31 cellular contexts compared by ENCODE assay signal in the genomic region with DNA sequence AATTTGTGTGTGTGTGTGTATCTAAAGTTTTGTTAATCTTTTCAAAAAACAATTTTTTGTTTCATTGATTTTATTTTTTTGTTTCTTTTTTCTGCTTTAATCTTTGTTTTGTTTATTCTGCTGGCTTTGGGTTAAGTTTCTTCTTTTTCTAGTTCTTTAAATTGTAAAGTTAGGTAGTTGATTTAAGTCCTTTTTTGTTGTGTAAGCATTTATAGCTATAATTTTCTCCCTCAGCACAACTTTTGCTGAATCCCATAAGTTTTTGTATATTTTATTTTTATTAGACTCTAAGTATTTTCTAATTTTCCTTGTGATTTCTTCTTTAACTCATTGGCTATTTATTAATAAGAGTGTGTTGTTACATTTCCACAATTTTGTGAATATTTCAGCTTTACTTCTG. TPM values are rescaled to one million over a fixed set of nuclear protein-coding genes. Genes with fewer than 3 reads are reported as not detected.
A peak's percentile ranks its signal among the peaks of the same experiment; 100 is the strongest.
DNase-seq lines count a peak whose midpoint lies in the region; ATAC-seq, FAIRE-seq and TF ChIP-seq lines count a peak whose summit lies in the region.
"Had no signal": no experiment of that assay in that cellular context is flagged by ENCODE, and none has a peak within 500 bp of the region (broad histone marks: within the 10 kb centered on the region; RNA-seq: fewer than 3 reads in every experiment).

No MANE protein-coding gene starts in this region.

- FAIRE-seq in A204.1 (lab: Jason Lieb, UNC) = peak; percentile 14
- FAIRE-seq in A549 (lab: Jason Lieb, UNC) = no peak
- no peak for FAIRE-seq in K562 (lab: Jason Lieb, UNC)
- FAIRE-seq: GM12878, GM12892, GM18507, GM19239 had no signal

- DNase-seq in A549 (ENCODE audit: low read depth in 1 of 2, low spot score in 1 of 2) (no peak), K562 (ENCODE audit: extremely low read depth in 1 of 4, low spot score in 3 of 4) (no peak), nucleus accumbens (lab: John Stamatoyannopoulos, UW) (no peak)
- DNase-seq in effector CD8-positive, alpha-beta T cell (lab: John Stamatoyannopoulos, UW) = no peak
- DNase-seq: 8988T; ACHN; BE2C; C1 segment of cervical spinal cord; CD4-positive, alpha-beta memory T cell; CD4-positive, CD25-positive, alpha-beta regulatory T cell; CD8-positive, alpha-beta memory T cell; COR-L47; DMS 273 treated with DMSO at 0.1 percent for 48 hours; DMS153; DMS53; DMS79; DND-41; EL; GDM1 had no signal

- H4K20me1 ChIP-seq in K562 (replicated peaks; ENCODE audit: control insufficient read depth, insufficient read depth, low read length) = no peaks in the 10 kb centered on the region
- H4K20me1 ChIP-seq: BLaER1 had no signal

- no peak overlapping the region for H3K9ac ChIP-seq in K562 (ENCODE audit: insufficient read depth in 1 of 2, low read depth in 2 of 2, low read length in 2 of 2)
- H3K9ac ChIP-seq: BLaER1 had no signal

- H3K4me1 ChIP-seq in A549 (no peaks in the 10 kb centered on the region), K562 (replicated peaks in 1 of 2; ENCODE audit: control insufficient read depth in 2 of 2, insufficient read depth in 2 of 2, low read length in 2 of 2) (no peaks in the 10 kb centered on the region)
- H3K4me1 ChIP-seq: BE2C, BLaER1 had no signal

- H3K79me2 ChIP-seq in K562 (ENCODE audit: control insufficient read depth, insufficient read depth, low read length) = no peaks in the 10 kb centered on the region

- no peak overlapping the region for H3K27ac ChIP-seq in A549
- no peak overlapping the region for H3K27ac ChIP-seq in K562 (ENCODE audit: extremely low read depth, low read depth, low read length)
- H3K27ac ChIP-seq: BLaER1 had no signal

- TF ChIP-seq EP300 in A549 (IDR thresholded peaks at IDR 0.05) (no peak), K562 (IDR thresholded peaks at IDR 0.05; ENCODE audit: low read length) (no peak)

- no peaks in the 10 kb centered on the region for H3K36me3 ChIP-seq in K562 (ENCODE audit: control insufficient read depth, insufficient read depth, low read length)
- H3K36me3 ChIP-seq: BE2C, BLaER1 had no signal

- TF ChIP-seq CTCF in A549 (IDR thresholded peaks at IDR 0.05) = no peak
- no peak for TF ChIP-seq CTCF in K562 (IDR thresholded peaks at IDR 0.05 in 2 of 3, conservative IDR thresholded peaks at IDR 0.05 in 1 of 3; ENCODE audit: insufficient read depth in 2 of 3, low read depth in 1 of 3, low read length in 3 of 3)

- H3K9me3 ChIP-seq in A549 = no peaks in the 10 kb centered on the region
- no peaks in the 10 kb centered on the region; the same call in 1 of the 2 replicates for H3K9me3 ChIP-seq in K562 (replicated peaks; ENCODE audit: control insufficient read depth, insufficient read depth, low read depth, low read length)
- H3K9me3 ChIP-seq: BE2C, BLaER1 had no signal

- TF ChIP-seq POLR2A in A549 (IDR thresholded peaks at IDR 0.05; ENCODE audit: low read length) (no peak), K562 (conservative IDR thresholded peaks at IDR 0.05) (no peak)

- H3K4me3 ChIP-seq in A549 (no peak overlapping the region), K562 (no peak overlapping the region)
- H3K4me3 ChIP-seq: BLaER1, GM12878 had no signal

- ATAC-seq in A549 (no peak), K562 (no peak), GM18861 (IDR thresholded peaks at IDR 0.05; ENCODE audit: unreplicated experiment) (no peak)
- ATAC-seq: GM12878 had no signal

- no TSS peak for BruUV-seq in K562 (replicated peaks; lab: Mats Ljungman, UMichigan)

- in situ Hi-C loops in K562 (cut with MboI) = no loop called here

- no peak overlapping the region for H2AFZ ChIP-seq in K562 (ENCODE audit: low read depth, low read length)

- intact Hi-C loops in K562 (cut with micrococcal nuclease) = no loop called here

- CTCF ChIA-PET in A549 (lab: Yijun Ruan, JAX) (no interaction called here), K562 (lab: Yijun Ruan, JAX; ENCODE audit: low intra/inter-chr PET ratio) (no interaction called here)

- H3K4me2 ChIP-seq in A549 (no peak overlapping the region), K562 (ENCODE audit: insufficient read depth, low read length) (no peak overlapping the region)
- H3K4me2 ChIP-seq: BLaER1 had no signal

- POLR2A ChIA-PET in A549 (lab: Yijun Ruan, JAX) = no interaction called here
- POLR2A ChIA-PET in K562 (lab: Yijun Ruan, JAX) = interaction anchor here (0.5 kb wide), 1 partner anchor 1017 kb away, joined by 3 read pairs; no protein-coding TSS in a partner anchor

- TF ChIP-seq RAD21 in A549 (conservative IDR thresholded peaks at IDR 0.05 in 1 of 2, IDR thresholded peaks at IDR 0.05 in 1 of 2) (no peak), K562 (CRISPR knock-in tag; conservative IDR thresholded peaks at IDR 0.05 in 1 of 2, IDR thresholded peaks at IDR 0.05 in 1 of 2) (no peak)

- no peaks in the 10 kb centered on the region for H3K27me3 ChIP-seq in K562 (ENCODE audit: control insufficient read depth in 2 of 2, insufficient read depth in 2 of 2, low read length in 2 of 2)
- H3K27me3 ChIP-seq: BE2C, BLaER1 had no signal

- H3K9me1 ChIP-seq in K562 (ENCODE audit: control insufficient read depth, insufficient read depth, low read length) = no peaks in the 10 kb centered on the region

TF ChIP-seq in A549, 52 proteins besides CTCF, POLR2A, EP300 and RAD21:
- TF ChIP-seq POLR2AphosphoS2 (conservative IDR thresholded peaks at IDR 0.05; ENCODE audit: low read length) (no peak), MAFK (IDR thresholded peaks at IDR 0.05; ENCODE audit: partially characterized antibody) (peak; percentile 60)

TF ChIP-seq in K562, 482 proteins besides CTCF, POLR2A, EP300 and RAD21 (continues in another document):
- TF ChIP-seq GABPA (tag; conservative IDR thresholded peaks at IDR 0.05; ENCODE audit: low read depth) (no peak), HDAC6 (IDR thresholded peaks at IDR 0.05; ENCODE audit: low read depth, low read length) (no peak), MED1 (CRISPR knock-in tag; IDR thresholded peaks at IDR 0.05; ENCODE audit: borderline replicate concordance) (no peak), ZNF316 (IDR thresholded peaks at IDR 0.05) (peak; percentile 85), YBX1 (IDR thresholded peaks at IDR 0.05) (no peak), SMARCE1 (IDR thresholded peaks at IDR 0.05) (no peak), SMAD3 (CRISPR knock-in tag; conservative IDR thresholded peaks at IDR 0.05) (no peak), TAF15 (IDR thresholded peaks at IDR 0.05; ENCODE audit: low read depth, low read length) (no peak), C11orf30 (IDR thresholded peaks at IDR 0.05; ENCODE audit: low read depth) (peak; percentile 66), MXI1 (IDR thresholded peaks at IDR 0.05; ENCODE audit: low read depth, low read length) (no peak), ATF1 (CRISPR knock-in tag; IDR thresholded peaks at IDR 0.05) (no peak), ATF1 (tag; IDR thresholded peaks at IDR 0.05) (no peak), POLR2G (IDR thresholded peaks at IDR 0.05; ENCODE audit: low read depth, low read length) (no peak), MAFF (IDR thresholded peaks at IDR 0.05; ENCODE audit: low read length) (peak; percentile 29; the same call in 1 of the 2 replicates), MYBL2 (IDR thresholded peaks at IDR 0.05; ENCODE audit: low read depth) (no peak), MYBL2 (CRISPR knock-in tag; IDR thresholded peaks at IDR 0.05; ENCODE audit: borderline replicate concordance) (no peak)
- TF ChIP-seq, protein P1, sequence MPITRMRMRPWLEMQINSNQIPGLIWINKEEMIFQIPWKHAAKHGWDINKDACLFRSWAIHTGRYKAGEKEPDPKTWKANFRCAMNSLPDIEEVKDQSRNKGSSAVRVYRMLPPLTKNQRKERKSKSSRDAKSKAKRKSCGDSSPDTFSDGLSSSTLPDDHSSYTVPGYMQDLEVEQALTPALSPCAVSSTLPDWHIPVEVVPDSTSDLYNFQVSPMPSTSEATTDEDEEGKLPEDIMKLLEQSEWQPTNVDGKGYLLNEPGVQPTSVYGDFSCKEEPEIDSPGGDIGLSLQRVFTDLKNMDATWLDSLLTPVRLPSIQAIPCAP (CRISPR knock-in tag; IDR thresholded peaks at IDR 0.05; ENCODE audit: borderline replicate concordance) = no peak

RNA-seq across cellular contexts. Expression of a gene that starts 34.9 kb away (rescaled TPM):
- polyA plus RNA-seq in A549 (2011; rRNA removed) (not detected in 2 replicates), A549 (2017; fragmentation: RNase III; extraction: RNeasy Plus Mini Kit Qiagen cat#74134 plus additional on column Dnase treatment) (not detected in 3 replicates), K562 (2011; rRNA removed) (not detected in 2 replicates), K562 (2014; fragmentation: Illumina TruSeq; extraction: Trizol) (not detected in 2 replicates), K562 (2014; fragmentation: Nextera tagmentation; extraction: Ambion mirVana) (not detected), K562 (2014; rRNA removed) (not detected in 2 replicates)
- polyA plus RNA-seq in A549 (2012; cell fraction: cytosol; rRNA removed) = not detected in 2 replicates
- polyA plus RNA-seq in A549 (2012; cell fraction: nucleus; rRNA removed) = not detected in 2 replicates
- polyA minus RNA-seq in A549 (2011; rRNA and poly(A)+ RNA removed) = not detected in 2 replicates
- total RNA-seq in K562 (2011; cell fraction: chromatin; rRNA removed; ENCODE audit: low replicate concordance) = not detected in 2 replicates
- not detected in 2 replicates for total RNA-seq in K562 (2011; cell fraction: nucleolus; rRNA removed)
- total RNA-seq in K562 (2011; cell fraction: nucleoplasm; rRNA removed) = not detected in 2 replicates
- total RNA-seq in K562 (2014; rRNA removed) (not detected in 2 replicates), K562 (2014; rRNA removed; fragmentation: Illumina TruSeq; extraction: Trizol) (not detected in 2 replicates), K562 (2015; rRNA removed; fragmentation: Illumina TruSeq; extraction: Trizol) (not detected in 2 replicates), K562 (2021) (not detected in 2 replicates)
- polyA plus RNA-seq in K562 (2011; cell fraction: cytosol; rRNA removed) = not detected in 2 replicates
- polyA plus RNA-seq in K562 (2011; cell fraction: nucleus; rRNA removed) = not detected in 2 replicates
- not detected in 2 replicates for polyA plus RNA-seq in K562 (2012)
- not detected in 2 replicates for polyA minus RNA-seq in K562 (2011; rRNA and poly(A)+ RNA removed)
- polyA minus RNA-seq in K562 (2011; cell fraction: cytosol; rRNA and poly(A)+ RNA removed) = not detected in 2 replicates
- not detected in 2 replicates for polyA minus RNA-seq in K562 (2011; cell fraction: nucleus; rRNA and poly(A)+ RNA removed)
- total RNA-seq: A673; CD4-positive, alpha-beta memory T cell; CD4-positive, CD25-positive, alpha-beta regulatory T cell; CD8-positive, alpha-beta memory T cell; Daoy; G401; GM12878 had no signal
- polyA plus RNA-seq: AG04450; CD14-positive monocyte; CD4-positive, alpha-beta memory T cell; CD4-positive, CD25-positive, alpha-beta regulatory T cell; CD8-positive, alpha-beta memory T cell; GM12878 had no signal
